Comparison of ENCODE assay signal across 1 cellular context in genomic region chr19:17021328-17021727, GRCh38.
TF ChIP-seq lines count a peak whose summit lies in the region.

No MANE protein-coding gene starts in this region.

TF ChIP-seq in HEK293T, 16 proteins besides CTCF, POLR2A, EP300 and RAD21 (continued from another document):
- TF ChIP-seq PKNOX1 (IDR thresholded peaks at IDR 0.05) (no peak), L3MBTL2 (conservative IDR thresholded peaks at IDR 0.05) (no peak), FOXM1 (IDR thresholded peaks at IDR 0.05; ENCODE audit: borderline replicate concordance) (no peak), ARNT (IDR thresholded peaks at IDR 0.05) (no peak), FOXK2 (IDR thresholded peaks at IDR 0.05) (no peak), ZNF384 (IDR thresholded peaks at IDR 0.05) (no peak), FOXA1 (IDR thresholded peaks at IDR 0.05) (no peak), CTBP1 (IDR thresholded peaks at IDR 0.05; ENCODE audit: borderline replicate concordance) (no peak), SP1 (IDR thresholded peaks at IDR 0.05) (no peak), LEF1 (IDR thresholded peaks at IDR 0.05; ENCODE audit: borderline replicate concordance) (no peak), ELF4 (IDR thresholded peaks at IDR 0.05) (no peak), SUZ12 (IDR thresholded peaks at IDR 0.05) (no peak)
